ENCODE assay signal across 11 cellular contexts in the genomic region with DNA sequence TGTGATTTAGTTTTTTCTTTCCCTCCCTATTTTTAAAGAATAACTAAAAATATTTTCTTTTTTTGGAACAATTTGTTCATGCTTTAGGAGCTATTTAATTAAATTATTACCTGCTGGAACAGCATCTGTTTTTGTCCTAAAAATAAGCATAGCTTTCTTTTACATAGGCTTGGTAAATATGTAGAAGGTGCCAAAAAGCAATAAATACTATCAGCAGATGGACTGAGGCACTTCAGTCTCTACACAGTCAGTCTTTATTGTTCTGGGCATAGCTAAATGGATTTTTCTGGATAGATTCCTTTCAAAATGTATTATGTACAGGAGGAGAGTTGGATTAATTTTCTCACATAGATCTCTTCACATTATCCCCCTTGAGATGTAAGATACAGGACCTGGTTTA.
"Had no signal": no experiment of that assay in that cellular context is flagged by ENCODE, and none has a peak within 500 bp of the region (broad histone marks: within the 10 kb centered on the region; RNA-seq: fewer than 3 reads in every experiment).

No MANE protein-coding gene starts in this region.

- H3K4me1 ChIP-seq: breast epithelium, left lung had no signal

- H3K4me3 ChIP-seq: breast epithelium, left lung had no signal

- H3K36me3 Mint-ChIP-seq: memory B cell, natural killer cell had no signal

- H3K9me3 ChIP-seq: breast epithelium had no signal

- H3K9me3 Mint-ChIP-seq: memory B cell had no signal

- H3K36me3 ChIP-seq: breast epithelium, left lung had no signal

- H3K27me3 Mint-ChIP-seq: memory B cell had no signal

- H3K27ac ChIP-seq: breast epithelium, left lung had no signal

- DNase-seq: activated CD8-positive, alpha-beta memory T cell treated with anti-CD3 and anti-CD28 coated beads, Interleukin-2, amount 50 U/mL, for 48 hours; activated CD8-positive, alpha-beta T cell treated with anti-CD3 and anti-CD28 coated beads, Interleukin-2, amount 10 ng/mL, durations not matched to agents 7 days and 5 days; aorta; foreskin melanocyte; left lung; natural killer cell; stimulated activated CD4-positive, alpha-beta T cell treated with anti-CD3 and anti-CD28 coated beads, Interleukin-2, amount 100 ng/mL, for 48 hours; stimulated activated naive CD4-positive, alpha-beta T cell treated with Interleukin-2 at 50 U/mL for 16 hours; trophoblast cell had no signal

- H3K4me3 Mint-ChIP-seq: activated CD8-positive, alpha-beta T cell treated with anti-CD3 and anti-CD28 coated beads, Interleukin-2, amount 10 ng/mL, durations not matched to agents 7 days and 5 days; memory B cell; natural killer cell had no signal

- H3K27ac Mint-ChIP-seq: activated CD8-positive, alpha-beta T cell treated with anti-CD3 and anti-CD28 coated beads, Interleukin-2, amount 10 ng/mL, durations not matched to agents 7 days and 5 days; memory B cell; natural killer cell had no signal

- H3K27me3 ChIP-seq: breast epithelium, left lung had no signal

- ATAC-seq: activated CD8-positive, alpha-beta T cell treated with anti-CD3 and anti-CD28 coated beads, Interleukin-2, amount 10 ng/mL, durations not matched to agents 7 days and 5 days; left lung; natural killer cell had no signal

- H3K4me1 Mint-ChIP-seq: memory B cell, natural killer cell had no signal
